Comparison of ENCODE assay signal across 16 cellular contexts in the genomic region with DNA sequence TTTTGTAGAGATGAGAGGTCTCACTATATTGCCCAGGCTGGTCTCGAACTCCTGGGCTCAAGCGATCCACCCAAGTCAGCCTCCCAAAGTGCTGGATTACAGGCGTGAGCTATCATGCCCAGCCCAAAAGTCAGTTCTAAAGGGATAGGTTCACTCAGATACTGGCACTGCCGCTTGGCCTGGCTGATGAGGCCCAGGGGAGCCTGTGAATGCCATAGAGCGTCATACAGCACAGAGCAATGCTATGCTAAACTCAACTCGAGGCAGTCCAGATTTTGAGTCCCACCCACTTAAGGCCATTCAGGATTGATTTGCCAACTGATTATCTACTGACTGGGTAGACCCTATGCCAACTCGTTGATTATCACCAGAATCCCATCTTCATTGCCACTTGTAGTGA.
"Had no signal": no experiment of that assay in that cellular context is flagged by ENCODE, and none has a peak within 500 bp of the region (broad histone marks: within the 10 kb centered on the region; RNA-seq: fewer than 3 reads in every experiment).

No MANE protein-coding gene starts in this region.

- H3K4me1 Mint-ChIP-seq: central memory CD8-positive, alpha-beta T cell; stimulated activated naive CD8-positive, alpha-beta T cell treated with anti-CD3 and anti-CD28 coated beads, Interleukin-15, amount 100 ng/mL, for 72 hours had no signal

- H3K27ac ChIP-seq: prostate gland, tibial nerve had no signal

- H3K27me3 ChIP-seq: tibial nerve had no signal

- H3K4me3 ChIP-seq: lung, prostate gland, tibial nerve had no signal

- H3K9me3 ChIP-seq: prostate gland, tibial nerve had no signal

- H3K4me1 ChIP-seq: prostate gland had no signal

- DNase-seq: activated CD4-positive, alpha-beta T cell treated with anti-CD3 and anti-CD28 coated beads for 1 hour; activated CD4-positive, alpha-beta T cell treated with anti-CD3 and anti-CD28 coated beads, Interleukin-2, amount 50 U/mL, for 48 hours; activated T-cell treated with anti-CD3 and anti-CD28 coated beads, Interleukin-2, amount 50 U/mL, for 4 hours; erythroblast; glutamatergic neuron; naive thymus-derived CD8-positive, alpha-beta T cell; nucleus accumbens; stimulated activated CD4-positive, alpha-beta T cell treated with anti-CD3 and anti-CD28 coated beads, Interleukin-15, amount 100 ng/mL, for 24 hours; stimulated activated CD4-positive, alpha-beta T cell treated with anti-CD3 and anti-CD28 coated beads, Interleukin-4, amount 100 ng/mL, for 24 hours; stimulated activated naive CD8-positive, alpha-beta T cell treated with anti-CD3 and anti-CD28 coated beads, Interleukin-15, amount 100 ng/mL, for 72 hours had no signal

- H3K36me3 ChIP-seq: prostate gland had no signal

- H3K9me3 Mint-ChIP-seq: activated T-cell treated with anti-CD3 and anti-CD28 coated beads, Interleukin-2, amount 50 U/mL, for 4 hours; central memory CD8-positive, alpha-beta T cell; dendritic cell treated with granulocyte-macrophage colony-stimulating factor and Interleukin-4, amounts not matched to agents 40 ng/mL and 50 ng/mL, for 4 days; naive thymus-derived CD8-positive, alpha-beta T cell; stimulated activated naive CD8-positive, alpha-beta T cell treated with anti-CD3 and anti-CD28 coated beads, Interleukin-15, amount 100 ng/mL, for 72 hours; T-helper 2 cell treated with Interferon-gamma antibody and Interleukin-4, amounts not matched to agents 5 μg/mL and 100 μg/mL, for 36 hours had no signal

- H3K27ac Mint-ChIP-seq: dendritic cell treated with granulocyte-macrophage colony-stimulating factor and Interleukin-4, amounts not matched to agents 40 ng/mL and 50 ng/mL, for 4 days; T-helper 2 cell treated with Interferon-gamma antibody and Interleukin-4, amounts not matched to agents 5 μg/mL and 100 μg/mL, for 36 hours had no signal

- H3K4me3 Mint-ChIP-seq: activated T-cell treated with anti-CD3 and anti-CD28 coated beads, Interleukin-2, amount 50 U/mL, for 4 hours; central memory CD8-positive, alpha-beta T cell; dendritic cell treated with granulocyte-macrophage colony-stimulating factor and Interleukin-4, amounts not matched to agents 40 ng/mL and 50 ng/mL, for 4 days; naive thymus-derived CD8-positive, alpha-beta T cell; stimulated activated naive CD8-positive, alpha-beta T cell treated with anti-CD3 and anti-CD28 coated beads, Interleukin-15, amount 100 ng/mL, for 72 hours; T-helper 2 cell treated with Interferon-gamma antibody and Interleukin-4, amounts not matched to agents 5 μg/mL and 100 μg/mL, for 36 hours had no signal

- H3K27me3 Mint-ChIP-seq: central memory CD8-positive, alpha-beta T cell; dendritic cell treated with granulocyte-macrophage colony-stimulating factor and Interleukin-4, amounts not matched to agents 40 ng/mL and 50 ng/mL, for 4 days; naive thymus-derived CD8-positive, alpha-beta T cell; stimulated activated naive CD8-positive, alpha-beta T cell treated with anti-CD3 and anti-CD28 coated beads, Interleukin-15, amount 100 ng/mL, for 72 hours had no signal

- ATAC-seq: activated T-cell treated with anti-CD3 and anti-CD28 coated beads, Interleukin-2, amount 50 U/mL, for 4 hours; naive thymus-derived CD8-positive, alpha-beta T cell; stimulated activated naive CD8-positive, alpha-beta T cell treated with anti-CD3 and anti-CD28 coated beads, Interleukin-15, amount 100 ng/mL, for 72 hours had no signal
